Comparison of ENCODE assay signal across 8 cellular contexts in genomic region chr9:117413346-117414219, GRCh38. TPM values are rescaled to one million over a fixed set of nuclear protein-coding genes. Genes with fewer than 3 reads are reported as not detected.
A peak's percentile ranks its signal among the peaks of the same experiment; 100 is the strongest.
DNase-seq lines count a peak whose midpoint lies in the region; ATAC-seq, FAIRE-seq and TF ChIP-seq lines count a peak whose summit lies in the region.

No MANE protein-coding gene starts in this region.

- peak; percentile 32 for DNase-seq in D721Med (ENCODE audit: insufficient read length, low spot score)
- peak; percentile 84 for DNase-seq in NCI-H1105 treated with DMSO at 0.1 percent for 48 hours (lab: John Stamatoyannopoulos, UW)
- DNase-seq in epithelial cell of proximal tubule (ENCODE audit: low read depth) = no peak
- DNase-seq in omental fat pad (ENCODE audit: low spot score) = no peak
- DNase-seq in posterior vena cava (ENCODE audit: low spot score) = no peak
- DNase-seq in kidney glomerular epithelial cell (lab: John Stamatoyannopoulos, UW) = no peak

- ATAC-seq in omental fat pad (ENCODE audit: low FRiP score) (peak; percentile 18), HG03280 (IDR thresholded peaks at IDR 0.05; ENCODE audit: unreplicated experiment) (no peak), HG02610 (IDR thresholded peaks at IDR 0.05; ENCODE audit: unreplicated experiment) (no peak)

- no peak for FAIRE-seq in D721Med (lab: Jason Lieb, UNC)

- TF ChIP-seq CTCF in D721Med (IDR thresholded peaks at IDR 0.05; ENCODE audit: insufficient read depth, missing control alignments) (peak; percentile 3), epithelial cell of proximal tubule (conservative IDR thresholded peaks at IDR 0.05; ENCODE audit: low read depth, low read length) (no peak), omental fat pad (IDR thresholded peaks at IDR 0.05) (no peak)

- peak overlapping the region; percentile 39 for H3K4me3 ChIP-seq in epithelial cell of proximal tubule (ENCODE audit: low read depth, low read length)

- intact Hi-C loops in posterior vena cava (cut with DNase I) = no loop called here

RNA-seq across cellular contexts. Expression of gene ASTN2, which starts 1.3 kb away (rescaled TPM):
- 4.1 and 4.4 TPM in 2 replicates for total RNA-seq in epithelial cell of proximal tubule
- total RNA-seq in omental fat pad = 1 to 10 TPM; 1.1 to 8.4 (median 3.6) TPM
- total RNA-seq in posterior vena cava = 1 to 10 TPM; 4.3 to 5.8 TPM

Comparison
In these comparisons a context has a peak if more than half of its experiments do, and no peak if none do; other contexts are left out.
1. DNase-seq: peak in D721Med (single experiment) and NCI-H1105 treated with DMSO at 0.1 percent for 48 hours (single experiment); none in epithelial cell of proximal tubule (single experiment), omental fat pad (single experiment), posterior vena cava (single experiment) and kidney glomerular epithelial cell (single experiment).